In the genomic region with DNA sequence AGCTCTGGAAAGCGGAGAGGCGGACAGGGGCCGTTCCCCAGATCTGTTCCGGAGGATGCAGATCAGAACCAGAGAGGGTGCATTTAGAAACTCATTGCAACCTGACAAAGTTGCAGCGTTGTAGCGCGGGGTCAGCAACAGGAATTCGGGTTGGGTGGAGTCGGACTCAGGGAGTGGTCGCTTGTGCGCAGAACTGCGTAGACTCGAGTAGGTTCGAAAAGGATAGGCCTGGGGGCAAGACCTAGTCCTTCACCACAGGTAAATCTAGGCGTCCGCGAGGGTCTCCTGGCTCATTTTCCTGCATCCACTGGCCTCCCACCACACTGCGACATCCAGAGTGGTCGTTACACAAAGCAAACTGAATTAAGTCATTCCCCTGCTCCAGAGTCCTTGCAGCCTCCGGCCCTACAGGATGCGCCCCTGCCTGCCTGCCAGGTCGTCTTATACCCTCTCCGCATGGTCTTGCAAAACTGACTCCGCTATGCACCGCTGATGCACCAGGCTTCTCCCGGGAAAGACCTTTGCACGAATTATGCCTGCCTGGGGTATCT, we compare ENCODE assay signal across 10 cellular contexts. TPM values are rescaled to one million over a fixed set of nuclear protein-coding genes. Genes with fewer than 3 reads are reported as not detected.
A peak's percentile ranks its signal among the peaks of the same experiment; 100 is the strongest.
DNase-seq lines count a peak whose midpoint lies in the region; ATAC-seq and TF ChIP-seq lines count a peak whose summit lies in the region.
"Had no signal": no experiment of that assay in that cellular context is flagged by ENCODE, and none has a peak within 500 bp of the region (broad histone marks: within the 10 kb centered on the region; RNA-seq: fewer than 3 reads in every experiment).

No MANE protein-coding gene starts in this region.

- intact Hi-C loops in activated naive CD4-positive, alpha-beta T cell treated with anti-CD3 and anti-CD28 coated beads for 36 hours (cut with micrococcal nuclease): loop anchor here (1.0 to 10.0 kb wide), 4 partner anchors 76 to 637 kb away; no protein-coding TSS in a partner anchor
- intact Hi-C loops in lower lobe of right lung (cut with DNase I): no loop called here

- peak overlapping the region; percentile 76 for H3K4me3 Mint-ChIP-seq in activated naive CD4-positive, alpha-beta T cell treated with anti-CD3 and anti-CD28 coated beads for 36 hours

- in situ Hi-C loops in brain microvascular endothelial cell (cut with HindIII; ENCODE audit: low pct_ligation_motif_present, low sequenced_read_pairs) (no loop called here), HAP-1 (cut with MboI; ENCODE audit: low sequenced_read_pairs) (no loop called here)

- H3K4me3 ChIP-seq in brain microvascular endothelial cell (ENCODE audit: low read depth, low read length): peak overlapping the region; percentile 44
- H3K4me3 ChIP-seq in lower lobe of right lung: peak overlapping the region; percentile 38
- peak overlapping the region in 4 of 5 donors; percentile 43 to 60 (median 52) for H3K4me3 ChIP-seq in subcutaneous abdominal adipose tissue (ENCODE audit: low read depth in 1 of 5, low read length in 5 of 5)
- H3K4me3 ChIP-seq in HAP-1: no peak overlapping the region
- H3K4me3 ChIP-seq: BLaER1, lung had no signal

- H3K9me3 ChIP-seq in lower lobe of right lung (no peaks in the 10 kb centered on the region), subcutaneous abdominal adipose tissue (ENCODE audit: control insufficient read depth in 5 of 5, low read length in 5 of 5) (peaks cover 0 to 3% (median 0%) of the 10 kb centered on the region in 5 donors), HAP-1 (no peaks in the 10 kb centered on the region)

- no peaks in the 10 kb centered on the region for H3K9me3 Mint-ChIP-seq in activated naive CD4-positive, alpha-beta T cell treated with anti-CD3 and anti-CD28 coated beads for 36 hours
- H3K9me3 Mint-ChIP-seq in activated naive CD4-positive, alpha-beta T cell treated with anti-CD3 and anti-CD28 coated beads, Interleukin-2, amount 50 U/mL, for 72 hours: peaks cover 0 to 4% of the 10 kb centered on the region in 2 donors

- H3K27me3 ChIP-seq in brain microvascular endothelial cell (replicated peaks): peaks cover 5% of the 10 kb centered on the region
- peaks cover 31% of the 10 kb centered on the region for H3K27me3 ChIP-seq in lower lobe of right lung (ENCODE audit: low read depth)
- H3K27me3 ChIP-seq in subcutaneous abdominal adipose tissue (ENCODE audit: control insufficient read depth in 5 of 5, insufficient read depth in 4 of 5, low read length in 5 of 5): peaks cover 4 to 21% (median 13%) of the 10 kb centered on the region in 5 donors
- no peaks in the 10 kb centered on the region for H3K27me3 ChIP-seq in HAP-1 (ENCODE audit: low read depth)

- H3K36me3 ChIP-seq in brain microvascular endothelial cell (replicated peaks): no peaks in the 10 kb centered on the region
- H3K36me3 ChIP-seq in lower lobe of right lung: no peaks in the 10 kb centered on the region
- no peaks in the 10 kb centered on the region for H3K36me3 ChIP-seq in subcutaneous abdominal adipose tissue (ENCODE audit: control insufficient read depth in 5 of 5, insufficient read depth in 5 of 5, low read length in 5 of 5)
- no peaks in the 10 kb centered on the region for H3K36me3 ChIP-seq in HAP-1 (replicated peaks)
- H3K36me3 ChIP-seq: BLaER1 had no signal

- no peak overlapping the region for H3K27ac Mint-ChIP-seq in activated naive CD4-positive, alpha-beta T cell treated with anti-CD3 and anti-CD28 coated beads for 36 hours
- H3K27ac Mint-ChIP-seq in activated naive CD4-positive, alpha-beta T cell treated with anti-CD3 and anti-CD28 coated beads, Interleukin-2, amount 50 U/mL, for 72 hours: no peak overlapping the region

- H3K9ac ChIP-seq in subcutaneous abdominal adipose tissue (ENCODE audit: low read length in 5 of 5): no peak overlapping the region
- H3K9ac ChIP-seq: BLaER1 had no signal

- no peak for DNase-seq in activated naive CD4-positive, alpha-beta T cell treated with anti-CD3 and anti-CD28 coated beads for 36 hours
- DNase-seq in activated naive CD4-positive, alpha-beta T cell treated with anti-CD3 and anti-CD28 coated beads, Interleukin-2, amount 50 U/mL, for 72 hours (ENCODE audit: low spot score in 2 of 2): no peak
- DNase-seq in brain microvascular endothelial cell (no peak), lower lobe of right lung (no peak), substantia nigra (lab: John Stamatoyannopoulos, UW) (no peak), NCI-H524 treated with DMSO at 0.1 percent for 48 hours (lab: John Stamatoyannopoulos, UW) (no peak), HAP-1 (ENCODE audit: low spot score in 2 of 2) (no peak)

- no peak for ATAC-seq in activated naive CD4-positive, alpha-beta T cell treated with anti-CD3 and anti-CD28 coated beads, Interleukin-2, amount 50 U/mL, for 72 hours
- no peak for ATAC-seq in lower lobe of right lung

- no peaks in the 10 kb centered on the region for H3K36me3 Mint-ChIP-seq in activated naive CD4-positive, alpha-beta T cell treated with anti-CD3 and anti-CD28 coated beads for 36 hours (ENCODE audit: low read depth)
- peaks cover 11 to 13% of the 10 kb centered on the region in 2 donors for H3K36me3 Mint-ChIP-seq in activated naive CD4-positive, alpha-beta T cell treated with anti-CD3 and anti-CD28 coated beads, Interleukin-2, amount 50 U/mL, for 72 hours

- H3K27ac ChIP-seq in brain microvascular endothelial cell: no peak overlapping the region
- H3K27ac ChIP-seq in lower lobe of right lung: no peak overlapping the region
- no peak overlapping the region for H3K27ac ChIP-seq in subcutaneous abdominal adipose tissue (ENCODE audit: low read depth, low read length)
- no peak overlapping the region for H3K27ac ChIP-seq in substantia nigra (ENCODE audit: low read depth, low read length, poor library complexity, severe bottlenecking)
- H3K27ac ChIP-seq: BLaER1 had no signal

- CTCF ChIA-PET in activated naive CD4-positive, alpha-beta T cell treated with anti-CD3 and anti-CD28 coated beads for 36 hours (lab: Charles Lee): interaction anchor here (0.7 to 2.0 kb wide), 23 partner anchors 15 to 344 kb away, joined by 3 to 19 read pairs (median 4); no protein-coding TSS in a partner anchor

- peaks cover 32% of the 10 kb centered on the region for H3K27me3 Mint-ChIP-seq in activated naive CD4-positive, alpha-beta T cell treated with anti-CD3 and anti-CD28 coated beads for 36 hours (ENCODE audit: low read depth)

- TF ChIP-seq CTCF in brain microvascular endothelial cell (IDR thresholded peaks at IDR 0.05; ENCODE audit: low read depth, low read length, missing control alignments) (no peak), lower lobe of right lung (IDR thresholded peaks at IDR 0.05) (no peak)

- H3K4me1 ChIP-seq in lower lobe of right lung (peaks cover 14% of the 10 kb centered on the region), subcutaneous abdominal adipose tissue (ENCODE audit: control insufficient read depth in 5 of 5, insufficient read depth in 5 of 5, low read length in 5 of 5) (peaks cover 0 to 20% (median 16%) of the 10 kb centered on the region in 5 donors), HAP-1 (no peaks in the 10 kb centered on the region)

- H3K4me1 Mint-ChIP-seq in activated naive CD4-positive, alpha-beta T cell treated with anti-CD3 and anti-CD28 coated beads for 36 hours (ENCODE audit: low read depth): peaks cover 22% of the 10 kb centered on the region

RNA-seq across cellular contexts. Expression of gene ZNF518B, which starts 4.7 kb away (rescaled TPM):
- total RNA-seq in activated naive CD4-positive, alpha-beta T cell treated with anti-CD3 and anti-CD28 coated beads for 36 hours: 10 to 100 TPM; 10.7 to 11.2 TPM
- total RNA-seq in activated naive CD4-positive, alpha-beta T cell treated with anti-CD3 and anti-CD28 coated beads, Interleukin-2, amount 50 U/mL, for 72 hours: 10 to 100 TPM; 18.4 to 18.8 TPM
- 21.4 TPM for total RNA-seq in lower lobe of right lung
